In the genomic region with DNA sequence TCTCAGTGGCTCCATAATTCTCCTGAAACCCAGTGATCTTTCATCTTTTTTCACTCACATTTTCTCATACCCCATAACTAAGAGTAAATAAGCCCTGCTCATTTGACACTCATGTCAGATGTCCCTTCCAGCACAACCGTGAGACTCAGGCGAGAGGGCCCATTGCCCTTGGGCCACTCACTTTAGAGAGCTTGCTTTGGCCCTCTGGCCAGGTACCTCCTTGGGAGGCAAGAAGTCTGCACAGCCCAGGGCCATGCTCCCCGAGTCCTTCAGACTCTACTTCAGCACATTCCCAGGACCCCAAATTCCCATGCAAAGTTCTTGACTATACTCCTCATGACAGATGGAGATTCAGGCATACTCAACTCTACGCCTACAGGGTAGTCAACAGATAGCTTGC, we compare ENCODE assay signal across 35 cellular contexts.
"Had no signal": no experiment of that assay in that cellular context is flagged by ENCODE, and none has a peak within 500 bp of the region (broad histone marks: within the 10 kb centered on the region; RNA-seq: fewer than 3 reads in every experiment).

No MANE protein-coding gene starts in this region.

- H3K9me3 ChIP-seq: ascending aorta had no signal

- H3K4me3 ChIP-seq: ascending aorta, cardiac muscle cell had no signal

- H3K27ac Mint-ChIP-seq: activated B cell treated with CpG ODN at 0.5 μM for 24 hours; activated CD4-positive, alpha-beta memory T cell treated with anti-CD3 and anti-CD28 coated beads for 36 hours; activated CD4-positive, alpha-beta T cell treated with anti-CD3 and anti-CD28 coated beads, Interleukin-2, amount 10 ng/mL, durations not matched to agents 24 days and 14 days; activated naive CD4-positive, alpha-beta T cell treated with anti-CD3 and anti-CD28 coated beads, Interleukin-2, amount 10 ng/mL, durations not matched to agents 7 days and 5 days; activated naive CD4-positive, alpha-beta T cell treated with anti-CD3 and anti-CD28 coated beads, Interleukin-2, amount 50 U/mL, for 24 hours; activated naive CD8-positive, alpha-beta T cell; activated naive CD8-positive, alpha-beta T cell treated with anti-CD3 and anti-CD28 coated beads, Interleukin-2, amount 10 ng/mL, durations not matched to agents 7 days and 5 days; activated naive CD8-positive, alpha-beta T cell treated with anti-CD3 and anti-CD28 coated beads, Interleukin-2, amount 50 U/mL, for 24 hours; activated T-helper 1 cell treated with anti-CD3 and anti-CD28 coated beads, Interleukin-12 subunit alpha, Interleukin-12 subunit beta, Interleukin-2, Interleukin-4 antibody, amounts not matched to agents 30 ng/mL and 10 ng/mL and 1 ng/mL, durations not matched to agents 14 hours and 24 hours and 36 hours; brain; T-helper 1 cell treated with Interleukin-12 subunit alpha and Interleukin-12 subunit beta and Interleukin-4 antibody, amounts not matched to agents 30 μg/mL and 1 μg/mL, for 36 hours; T-helper 2 cell treated with Interferon-gamma antibody and Interleukin-4, amounts not matched to agents 5 μg/mL and 100 μg/mL, for 36 hours had no signal

- H3K27me3 ChIP-seq: ascending aorta, cardiac muscle cell had no signal

- DNase-seq: activated B cell treated with CpG ODN at 0.5 μM for 24 hours; activated CD4-positive, alpha-beta memory T cell treated with anti-CD3 and anti-CD28 coated beads for 36 hours; activated CD4-positive, alpha-beta T cell treated with anti-CD3 and anti-CD28 coated beads for 4 hours; activated CD4-positive, alpha-beta T cell treated with anti-CD3 and anti-CD28 coated beads, Interleukin-2, amount 10 ng/mL, durations not matched to agents 24 days and 14 days; activated CD4-positive, alpha-beta T cell treated with anti-CD3 and anti-CD28 coated beads, Interleukin-2, amount 50 U/mL, for 1 hour; activated CD4-positive, alpha-beta T cell treated with anti-CD3 and anti-CD28 coated beads, Interleukin-2, amount 50 U/mL, for 4 hours; activated CD4-positive, CD25-positive, alpha-beta regulatory T cell treated with anti-CD3 and anti-CD28 coated beads, Interleukin-2, amount 50 U/mL, for 72 hours; activated CD8-positive, alpha-beta memory T cell treated with anti-CD3 and anti-CD28 coated beads, Interleukin-2, amount 50 U/mL, for 4 hours; activated effector memory CD4-positive, alpha-beta T cell treated with anti-CD3 and anti-CD28 coated beads, Interleukin-2, amount 50 U/mL, for 16 hours; activated naive CD4-positive, alpha-beta T cell treated with anti-CD3 and anti-CD28 coated beads, Interleukin-2, amount 10 ng/mL, durations not matched to agents 7 days and 5 days; activated naive CD4-positive, alpha-beta T cell treated with Interleukin-2 at 50 U/mL for 16 hours; activated naive CD8-positive, alpha-beta T cell treated with anti-CD3 and anti-CD28 coated beads, Interleukin-2, amount 10 ng/mL, durations not matched to agents 7 days and 5 days; activated naive CD8-positive, alpha-beta T cell treated with anti-CD3 and anti-CD28 coated beads, Interleukin-2, amount 50 U/mL, for 24 hours; activated T-cell treated with anti-CD3 and anti-CD28 coated beads for 4 hours; activated T-cell treated with anti-CD3 and anti-CD28 coated beads, Interleukin-2, amount 50 U/mL, for 1 hour; activated T-cell treated with anti-CD3 and anti-CD28 coated beads, Interleukin-2, amount 50 U/mL, for 4 hours; activated T-cell treated with anti-CD3 and anti-CD28 coated beads, Interleukin-2, amount 50 U/mL, for 72 hours; amygdala; anterior cingulate cortex; caudate nucleus; cerebellar nuclear complex; SW 1271; T-helper 1 cell; T-helper 2 cell; T-helper 9 cell; WERI-Rb-1 had no signal

- H3K27me3 Mint-ChIP-seq: activated B cell treated with CpG ODN at 0.5 μM for 24 hours; activated CD4-positive, alpha-beta memory T cell treated with anti-CD3 and anti-CD28 coated beads for 36 hours; activated CD4-positive, alpha-beta T cell treated with anti-CD3 and anti-CD28 coated beads, Interleukin-2, amount 10 ng/mL, durations not matched to agents 24 days and 14 days; activated naive CD4-positive, alpha-beta T cell treated with anti-CD3 and anti-CD28 coated beads, Interleukin-2, amount 10 ng/mL, durations not matched to agents 7 days and 5 days; activated naive CD4-positive, alpha-beta T cell treated with anti-CD3 and anti-CD28 coated beads, Interleukin-2, amount 50 U/mL, for 24 hours; activated naive CD8-positive, alpha-beta T cell; activated naive CD8-positive, alpha-beta T cell treated with anti-CD3 and anti-CD28 coated beads, Interleukin-2, amount 10 ng/mL, durations not matched to agents 7 days and 5 days; activated naive CD8-positive, alpha-beta T cell treated with anti-CD3 and anti-CD28 coated beads, Interleukin-2, amount 50 U/mL, for 24 hours; brain; central memory CD8-positive, alpha-beta T cell had no signal

- ATAC-seq: activated naive CD8-positive, alpha-beta T cell treated with anti-CD3 and anti-CD28 coated beads, Interleukin-2, amount 50 U/mL, for 24 hours; activated T-cell treated with anti-CD3 and anti-CD28 coated beads, Interleukin-2, amount 50 U/mL, for 4 hours; activated T-cell treated with anti-CD3 and anti-CD28 coated beads, Interleukin-2, amount 50 U/mL, for 72 hours had no signal

- H3K4me1 ChIP-seq: ascending aorta had no signal

- H3K9me3 Mint-ChIP-seq: activated B cell treated with CpG ODN at 0.5 μM for 24 hours; activated naive CD4-positive, alpha-beta T cell treated with anti-CD3 and anti-CD28 coated beads, Interleukin-2, amount 50 U/mL, for 24 hours; activated naive CD8-positive, alpha-beta T cell treated with anti-CD3 and anti-CD28 coated beads, Interleukin-2, amount 10 ng/mL, durations not matched to agents 7 days and 5 days; brain; T-helper 2 cell treated with Interferon-gamma antibody and Interleukin-4, amounts not matched to agents 5 μg/mL and 100 μg/mL, for 36 hours had no signal

- H3K27ac ChIP-seq: ascending aorta, cardiac muscle cell, WERI-Rb-1 had no signal

- H3K4me3 Mint-ChIP-seq: activated B cell treated with CpG ODN at 0.5 μM for 24 hours; activated CD4-positive, alpha-beta memory T cell treated with anti-CD3 and anti-CD28 coated beads for 36 hours; activated CD4-positive, alpha-beta T cell treated with anti-CD3 and anti-CD28 coated beads, Interleukin-2, amount 10 ng/mL, durations not matched to agents 24 days and 14 days; activated naive CD4-positive, alpha-beta T cell treated with anti-CD3 and anti-CD28 coated beads, Interleukin-2, amount 10 ng/mL, durations not matched to agents 7 days and 5 days; activated naive CD4-positive, alpha-beta T cell treated with anti-CD3 and anti-CD28 coated beads, Interleukin-2, amount 50 U/mL, for 24 hours; activated naive CD8-positive, alpha-beta T cell; activated naive CD8-positive, alpha-beta T cell treated with anti-CD3 and anti-CD28 coated beads, Interleukin-2, amount 10 ng/mL, durations not matched to agents 7 days and 5 days; activated naive CD8-positive, alpha-beta T cell treated with anti-CD3 and anti-CD28 coated beads, Interleukin-2, amount 50 U/mL, for 24 hours; activated T-cell treated with anti-CD3 and anti-CD28 coated beads, Interleukin-2, amount 50 U/mL, for 4 hours; activated T-cell treated with anti-CD3 and anti-CD28 coated beads, Interleukin-2, amount 50 U/mL, for 72 hours; activated T-helper 1 cell treated with anti-CD3 and anti-CD28 coated beads, Interleukin-12 subunit alpha, Interleukin-12 subunit beta, Interleukin-2, Interleukin-4 antibody, amounts not matched to agents 30 ng/mL and 10 ng/mL and 1 ng/mL, durations not matched to agents 14 hours and 24 hours and 36 hours; brain; central memory CD8-positive, alpha-beta T cell; T-helper 1 cell treated with Interleukin-12 subunit alpha and Interleukin-12 subunit beta and Interleukin-4 antibody, amounts not matched to agents 30 μg/mL and 1 μg/mL, for 36 hours; T-helper 2 cell treated with Interferon-gamma antibody and Interleukin-4, amounts not matched to agents 5 μg/mL and 100 μg/mL, for 36 hours had no signal

- H3K36me3 ChIP-seq: ascending aorta, cardiac muscle cell, WERI-Rb-1 had no signal
